ENCODE assay signal across 8 cellular contexts in genomic region chr6:90411292-90411781, GRCh38.
A peak's percentile ranks its signal among the peaks of the same experiment; 100 is the strongest.
DNase-seq lines count a peak whose midpoint lies in the region; ATAC-seq lines count a peak whose summit lies in the region.

No MANE protein-coding gene starts in this region.

- peaks cover 72% of the 10 kb centered on the region for H3K4me1 Mint-ChIP-seq in activated CD4-positive, alpha-beta T cell treated with anti-CD3 and anti-CD28 coated beads, Interleukin-2, amount 10 ng/mL, durations not matched to agents 7 days and 5 days

- intact Hi-C loops in left colon (cut with DNase I, micrococcal nuclease) = no loop called here

- ATAC-seq in HG03196 (IDR thresholded peaks at IDR 0.05; ENCODE audit: unreplicated experiment) (peak; percentile 93), left colon (peak; percentile 20)

- H3K36me3 Mint-ChIP-seq in activated CD4-positive, alpha-beta T cell treated with anti-CD3 and anti-CD28 coated beads, Interleukin-2, amount 10 ng/mL, durations not matched to agents 7 days and 5 days (ENCODE audit: low read depth) = peaks cover 8% of the 10 kb centered on the region

- POLR2A ChIA-PET in activated CD4-positive, alpha-beta T cell treated with anti-CD3 and anti-CD28 coated beads, Interleukin-2, amount 10 ng/mL, durations not matched to agents 7 days and 5 days (lab: Charles Lee) = interaction anchor here (0.6 kb wide), 1 partner anchor 172 kb away, joined by 3 read pairs; no protein-coding TSS in a partner anchor

- DNase-seq in activated CD4-positive, alpha-beta T cell treated with anti-CD3 and anti-CD28 coated beads for 24 hours (ENCODE audit: low read depth in 2 of 2) = peak; percentile 50 to 51
- no peak for DNase-seq in activated CD4-positive, alpha-beta T cell treated with anti-CD3 and anti-CD28 coated beads for 1 hour
- DNase-seq in activated CD4-positive, alpha-beta T cell treated with anti-CD3 and anti-CD28 coated beads, Interleukin-2, amount 10 ng/mL, durations not matched to agents 7 days and 5 days = peak; percentile 59
- DNase-seq in left colon (no peak), CD1c-positive myeloid dendritic cell (ENCODE audit: extremely low spot score) (no peak), AG08395 (ENCODE audit: low spot score) (no peak), NCI-H748 treated with DMSO at 0.1 percent for 48 hours (lab: John Stamatoyannopoulos, UW) (no peak)

- H3K9me3 Mint-ChIP-seq in activated CD4-positive, alpha-beta T cell treated with anti-CD3 and anti-CD28 coated beads, Interleukin-2, amount 10 ng/mL, durations not matched to agents 7 days and 5 days = no peaks in the 10 kb centered on the region

- peak overlapping the region; percentile 76 for H3K27ac Mint-ChIP-seq in activated CD4-positive, alpha-beta T cell treated with anti-CD3 and anti-CD28 coated beads, Interleukin-2, amount 10 ng/mL, durations not matched to agents 7 days and 5 days

- no peak overlapping the region for H3K4me3 Mint-ChIP-seq in activated CD4-positive, alpha-beta T cell treated with anti-CD3 and anti-CD28 coated beads, Interleukin-2, amount 10 ng/mL, durations not matched to agents 7 days and 5 days

- H3K27me3 Mint-ChIP-seq in activated CD4-positive, alpha-beta T cell treated with anti-CD3 and anti-CD28 coated beads, Interleukin-2, amount 10 ng/mL, durations not matched to agents 7 days and 5 days = peaks cover 2% of the 10 kb centered on the region

- CTCF ChIA-PET in activated CD4-positive, alpha-beta T cell treated with anti-CD3 and anti-CD28 coated beads, Interleukin-2, amount 10 ng/mL, durations not matched to agents 7 days and 5 days (lab: Charles Lee) = interaction anchor here (1.3 to 8.4 kb wide), 8 partner anchors 9 to 66 kb away, joined by 3 to 64 read pairs (median 12); no protein-coding TSS in a partner anchor

Comparison
In these comparisons a context has a peak if more than half of its experiments do, and no peak if none do; other contexts are left out.
1. DNase-seq: peak in activated CD4-positive, alpha-beta T cell treated with anti-CD3 and anti-CD28 coated beads for 24 hours (2 of 2) and activated CD4-positive, alpha-beta T cell treated with anti-CD3 and anti-CD28 coated beads, Interleukin-2, amount 10 ng/mL, durations not matched to agents 7 days and 5 days (single experiment); none in activated CD4-positive, alpha-beta T cell treated with anti-CD3 and anti-CD28 coated beads for 1 hour (single experiment), left colon (0 of 2), CD1c-positive myeloid dendritic cell (single experiment), AG08395 (single experiment) and NCI-H748 treated with DMSO at 0.1 percent for 48 hours (single experiment).